ENCODE assay signal across 1 cellular context in genomic region chr18:57051586-57052044, GRCh38.
A peak's percentile ranks its signal among the peaks of the same experiment; 100 is the strongest.
TF ChIP-seq lines count a peak whose summit lies in the region.

No MANE protein-coding gene starts in this region.

TF ChIP-seq in K562, 482 proteins besides CTCF, POLR2A, EP300 and RAD21 (continued from another document and continues in another):
- TF ChIP-seq MYC (IDR thresholded peaks at IDR 0.05; ENCODE audit: low read depth, low read length) (no peak), MYC (CRISPR knock-in tag; IDR thresholded peaks at IDR 0.05; ENCODE audit: borderline replicate concordance, low read depth) (no peak), CHCHD3 (CRISPR knock-in tag; IDR thresholded peaks at IDR 0.05) (no peak), CUX1 (CRISPR knock-in tag; IDR thresholded peaks at IDR 0.05) (no peak), E2F1 (CRISPR knock-in tag; IDR thresholded peaks at IDR 0.05) (no peak), SP2 (IDR thresholded peaks at IDR 0.05; ENCODE audit: extremely low read depth, low read depth, low read length, poor library complexity, severe bottlenecking) (no peak), RBBP5 (IDR thresholded peaks at IDR 0.05; ENCODE audit: borderline replicate concordance, insufficient read depth, low read length, poor library complexity, severe bottlenecking) (no peak), PHF20 (IDR thresholded peaks at IDR 0.05; ENCODE audit: partially characterized antibody) (no peak), TAF1 (IDR thresholded peaks at IDR 0.05; ENCODE audit: control insufficient read depth, extremely low read depth, insufficient read depth, low read length, severe bottlenecking) (no peak), ZBED1 (IDR thresholded peaks at IDR 0.05) (no peak), ZNF717 (CRISPR knock-in tag; IDR thresholded peaks at IDR 0.05) (no peak), XRCC4 (IDR thresholded peaks at IDR 0.05; ENCODE audit: extremely low read depth, insufficient read depth, insufficient read length) (no peak), HDAC2 (IDR thresholded peaks at IDR 0.05) (peak; percentile 60; the same call in 1 of the 2 replicates), KLF10 (CRISPR knock-in tag; IDR thresholded peaks at IDR 0.05) (no peak), ZNF184 (CRISPR knock-in tag; IDR thresholded peaks at IDR 0.05) (no peak), TARDBP (IDR thresholded peaks at IDR 0.05) (no peak), ZNF232 (CRISPR knock-in tag; IDR thresholded peaks at IDR 0.05) (no peak), FUS (optimal IDR thresholded peaks at IDR 0.05; ENCODE audit: low read depth, low read length) (no peak), ZNF324 (CRISPR knock-in tag; IDR thresholded peaks at IDR 0.05) (no peak), ZSCAN32 (CRISPR knock-in tag; IDR thresholded peaks at IDR 0.05) (no peak), SNIP1 (IDR thresholded peaks at IDR 0.05; ENCODE audit: low read depth) (no peak), ZNF23 (CRISPR knock-in tag; IDR thresholded peaks at IDR 0.05) (no peak), HNRNPUL1 (IDR thresholded peaks at IDR 0.05; ENCODE audit: low read length) (no peak), THRB (CRISPR knock-in tag; conservative IDR thresholded peaks at IDR 0.05) (no peak), ZMIZ1 (IDR thresholded peaks at IDR 0.05; ENCODE audit: low read depth in 2 of 2, low read length in 2 of 2) (peak in 1 of 2 experiments; percentile 34; a peak in 1 of 4 replicates), EWSR1 (IDR thresholded peaks at IDR 0.05; ENCODE audit: borderline replicate concordance, low read depth, partially characterized antibody) (no peak), ZNF57 (CRISPR knock-in tag; IDR thresholded peaks at IDR 0.05) (no peak), ZFP91 (CRISPR knock-in tag; IDR thresholded peaks at IDR 0.05) (no peak), FOXK1 (CRISPR knock-in tag; IDR thresholded peaks at IDR 0.05; ENCODE audit: borderline replicate concordance) (no peak), ZNF584 (CRISPR knock-in tag; IDR thresholded peaks at IDR 0.05; ENCODE audit: low read depth) (no peak), KDM4B (IDR thresholded peaks at IDR 0.05; ENCODE audit: borderline replicate concordance in 2 of 2, low read depth in 1 of 2) (no peak), ZNF398 (CRISPR knock-in tag; IDR thresholded peaks at IDR 0.05) (no peak), DEAF1 (CRISPR knock-in tag; IDR thresholded peaks at IDR 0.05) (no peak), ZNF316 (IDR thresholded peaks at IDR 0.05) (no peak), SMAD4 (CRISPR knock-in tag; conservative IDR thresholded peaks at IDR 0.05) (peak; percentile 95), CBX1 (IDR thresholded peaks at IDR 0.05; ENCODE audit: low read depth) (no peak), ZNF507 (tag; conservative IDR thresholded peaks at IDR 0.05) (no peak), THAP12 (CRISPR knock-in tag; IDR thresholded peaks at IDR 0.05) (no peak), PTRF (tag; IDR thresholded peaks at IDR 0.05) (no peak), ZNF143 (CRISPR knock-in tag; IDR thresholded peaks at IDR 0.05) (no peak), BHLHE40 (IDR thresholded peaks at IDR 0.05; ENCODE audit: low read length) (no peak), ZNF133 (CRISPR knock-in tag; IDR thresholded peaks at IDR 0.05) (no peak), ZBTB43 (CRISPR knock-in tag; IDR thresholded peaks at IDR 0.05) (no peak), POLR3G (IDR thresholded peaks at IDR 0.05; ENCODE audit: extremely low read depth, insufficient read length, insufficient replicate concordance) (no peak)
